In genomic region chr5:144030904-144031303, GRCh38 we compare ENCODE assay signal across 8 cellular contexts.
"Had no signal": no experiment of that assay in that cellular context is flagged by ENCODE, and none has a peak within 500 bp of the region (broad histone marks: within the 10 kb centered on the region; RNA-seq: fewer than 3 reads in every experiment).

No MANE protein-coding gene starts in this region.

- DNase-seq: GM23248, GOT3, H7, HFFc6 had no signal

- H3K4me1 Mint-ChIP-seq: IgD-negative memory B cell had no signal

- H3K4me3 ChIP-seq: GM23248, HAP-1 had no signal

- H3K27ac Mint-ChIP-seq: HFFc6, IgD-negative memory B cell had no signal

- ATAC-seq: HCT116, HepG2 had no signal

- H3K36me3 Mint-ChIP-seq: IgD-negative memory B cell had no signal

- H3K36me3 ChIP-seq: HAP-1 had no signal

- H3K9me3 ChIP-seq: HAP-1 had no signal

- H3K9me3 Mint-ChIP-seq: HFFc6, IgD-negative memory B cell had no signal

- H3K4me3 Mint-ChIP-seq: HFFc6, IgD-negative memory B cell had no signal
